8 cellular contexts compared by ENCODE assay signal in the genomic region with DNA sequence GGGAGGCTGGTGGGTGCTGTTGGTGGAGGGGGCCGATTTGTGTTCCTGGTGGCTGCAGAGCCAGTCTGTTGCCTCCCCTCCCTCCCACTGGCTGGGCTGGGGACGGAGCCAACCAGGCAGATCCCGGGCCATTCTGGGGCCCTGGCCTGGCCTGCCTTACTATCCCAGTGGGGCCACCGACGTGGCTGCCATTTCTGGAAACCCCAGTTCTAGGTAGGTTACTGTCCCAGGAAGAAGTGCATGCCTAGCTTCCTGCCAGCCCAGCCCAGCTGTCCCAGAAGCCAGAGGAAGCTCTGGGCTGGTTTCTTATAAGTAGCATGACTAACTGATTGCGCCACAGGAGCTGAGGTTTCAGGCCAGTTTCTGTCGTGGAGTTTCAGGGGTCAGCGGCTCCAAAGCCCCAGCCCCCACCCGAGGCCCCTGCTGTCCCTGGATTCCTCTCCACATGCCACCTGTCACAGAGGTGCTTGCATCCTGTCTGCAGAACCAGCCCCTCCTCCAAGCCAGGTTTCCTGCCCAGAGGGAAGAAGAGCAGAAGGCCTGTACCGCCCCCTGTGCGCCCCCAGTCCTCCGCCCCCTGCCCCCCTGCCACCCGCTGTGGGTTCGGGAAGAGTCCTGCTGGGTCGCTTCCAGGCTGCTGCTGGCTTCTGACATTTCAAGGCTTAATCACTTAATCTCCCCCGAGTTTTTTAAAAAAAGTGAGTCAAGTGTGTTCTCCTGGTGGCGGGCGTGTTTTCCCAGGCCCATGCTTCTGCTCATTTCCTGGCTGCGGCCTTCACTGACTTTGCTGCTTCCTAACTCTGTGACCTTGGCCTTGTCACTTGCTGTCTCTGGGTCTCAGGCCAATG. TPM values are rescaled to one million over a fixed set of nuclear protein-coding genes. Genes with fewer than 3 reads are reported as not detected.
DNase-seq lines count a peak whose midpoint lies in the region; ATAC-seq and TF ChIP-seq lines count a peak whose summit lies in the region.

No MANE protein-coding gene starts in this region.

- H3K4me3 ChIP-seq in CD8-positive, alpha-beta memory T cell (ENCODE audit: low read length) = no peak overlapping the region
- H3K4me3 ChIP-seq in HL-60 (replicated peaks; ENCODE audit: insufficient read depth, low read length) = no peak overlapping the region

- H3K4me3 Mint-ChIP-seq in CD8-positive, alpha-beta memory T cell = peak overlapping the region in 5 of 7 donors; percentile 37 to 86 (median 46)
- H3K4me3 Mint-ChIP-seq in T-helper 2 cell treated with Interferon-gamma antibody and Interleukin-4, amounts not matched to agents 5 μg/mL and 100 μg/mL, for 36 hours = peak overlapping the region; percentile 73

- no peak for TF ChIP-seq CTCF in HL-60 (IDR thresholded peaks at IDR 0.05; ENCODE audit: insufficient read depth, low read length)

- no peak overlapping the region for H3K27ac ChIP-seq in CD8-positive, alpha-beta memory T cell (ENCODE audit: low read depth, low read length)
- H3K27ac ChIP-seq in HL-60 (replicated peaks) = peak overlapping the region; percentile 69

- CTCF ChIA-PET in CD8-positive, alpha-beta memory T cell (lab: Charles Lee) = no interaction called here

- H3K36me3 Mint-ChIP-seq in CD8-positive, alpha-beta memory T cell = peaks cover 0 to 43% (median 11%) of the 10 kb centered on the region in 3 donors
- H3K36me3 Mint-ChIP-seq in T-helper 2 cell treated with Interferon-gamma antibody and Interleukin-4, amounts not matched to agents 5 μg/mL and 100 μg/mL, for 36 hours (ENCODE audit: low read depth) = peaks cover 90% of the 10 kb centered on the region

- no peaks in the 10 kb centered on the region for H3K9me3 Mint-ChIP-seq in CD8-positive, alpha-beta memory T cell
- peaks cover 4% of the 10 kb centered on the region for H3K9me3 Mint-ChIP-seq in T-helper 2 cell treated with Interferon-gamma antibody and Interleukin-4, amounts not matched to agents 5 μg/mL and 100 μg/mL, for 36 hours

- peak overlapping the region; percentile 57 to 96 (median 74) for H3K27ac Mint-ChIP-seq in CD8-positive, alpha-beta memory T cell
- H3K27ac Mint-ChIP-seq in T-helper 2 cell treated with Interferon-gamma antibody and Interleukin-4, amounts not matched to agents 5 μg/mL and 100 μg/mL, for 36 hours = peak overlapping the region; percentile 86

- intact Hi-C loops in left colon (cut with DNase I, micrococcal nuclease) = no loop called here

- ATAC-seq in left colon = peak; percentile 11

- no peaks in the 10 kb centered on the region for H3K9me3 ChIP-seq in CD8-positive, alpha-beta memory T cell (ENCODE audit: low read length)

- H3K4me1 Mint-ChIP-seq in CD8-positive, alpha-beta memory T cell = peaks cover 50 to 86% (median 86%) of the 10 kb centered on the region in 3 donors
- H3K4me1 Mint-ChIP-seq in T-helper 2 cell treated with Interferon-gamma antibody and Interleukin-4, amounts not matched to agents 5 μg/mL and 100 μg/mL, for 36 hours (ENCODE audit: low read depth) = peaks cover 80% of the 10 kb centered on the region

- H3K27me3 Mint-ChIP-seq in CD8-positive, alpha-beta memory T cell = no peaks in the 10 kb centered on the region
- no peaks in the 10 kb centered on the region for H3K27me3 Mint-ChIP-seq in T-helper 2 cell treated with Interferon-gamma antibody and Interleukin-4, amounts not matched to agents 5 μg/mL and 100 μg/mL, for 36 hours (ENCODE audit: low read depth)

- POLR2A ChIA-PET in CD8-positive, alpha-beta memory T cell (lab: Charles Lee) = no interaction called here

- H3K36me3 ChIP-seq in CD8-positive, alpha-beta memory T cell (ENCODE audit: insufficient read depth, low read length) = peaks cover 8% of the 10 kb centered on the region

- DNase-seq in CD8-positive, alpha-beta memory T cell = peak in 2 of 5 donors; percentile 48 to 60
- DNase-seq in HL-60 (ENCODE audit: low read depth in 1 of 2, low spot score in 1 of 2) = peak; percentile 88 to 93
- DNase-seq in T-helper 2 cell treated with Interferon-gamma antibody and Interleukin-4, amounts not matched to agents 5 μg/mL and 100 μg/mL, for 36 hours (ENCODE audit: low spot score) = peak; percentile 57
- DNase-seq in cerebellum (ENCODE audit: low spot score) = peak; percentile 34
- peak; percentile 56 to 81 for DNase-seq in left colon
- DNase-seq in stimulated activated CD4-positive, alpha-beta T cell treated with anti-CD3 and anti-CD28 coated beads, TNF-alpha, amount 100 ng/mL, for 24 hours (ENCODE audit: low read depth in 3 of 3) = peak in 2 of 3 experiments; percentile 13 to 54
- DNase-seq in GM19240 (ENCODE audit: insufficient read length, low spot score) = no peak
- no peak for DNase-seq in NCI-H187 treated with DMSO at 0.1 percent for 48 hours (lab: John Stamatoyannopoulos, UW)

- H3K27me3 ChIP-seq in CD8-positive, alpha-beta memory T cell (ENCODE audit: insufficient read depth, low read length, poor library complexity, severe bottlenecking) = no peaks in the 10 kb centered on the region
- H3K27me3 ChIP-seq in HL-60 (ENCODE audit: insufficient read depth, poor library complexity, severe bottlenecking) = no peaks in the 10 kb centered on the region

- H3K4me1 ChIP-seq in CD8-positive, alpha-beta memory T cell (ENCODE audit: insufficient read depth, low read length) = peaks cover 78% of the 10 kb centered on the region

RNA-seq across cellular contexts. Expression of gene IL4R, which starts 13.2 kb away (rescaled TPM):
- total RNA-seq in CD8-positive, alpha-beta memory T cell = 100 to 1,000 TPM; 140 to 142 TPM
- 41.6 TPM for polyA plus RNA-seq in CD8-positive, alpha-beta memory T cell
- total RNA-seq in cerebellum = 3.6 TPM
- 100 to 1,000 TPM; 118 to 140 TPM for total RNA-seq in left colon

RNA-seq across cellular contexts. Expression of gene NSMCE1, which starts 58.4 kb away (rescaled TPM):
- 100 to 1,000 TPM; 103 to 114 TPM for total RNA-seq in CD8-positive, alpha-beta memory T cell
- 132 TPM for polyA plus RNA-seq in CD8-positive, alpha-beta memory T cell
- total RNA-seq in cerebellum (27.0 TPM), left colon (10 to 100 TPM; 44.4 to 44.7 TPM)

Comparison
In these comparisons a context has a peak if more than half of its experiments do, and no peak if none do; other contexts are left out.
1. DNase-seq: peak in HL-60 (2 of 2), T-helper 2 cell treated with Interferon-gamma antibody and Interleukin-4, amounts not matched to agents 5 μg/mL and 100 μg/mL, for 36 hours (single experiment), cerebellum (single experiment), left colon (2 of 2) and stimulated activated CD4-positive, alpha-beta T cell treated with anti-CD3 and anti-CD28 coated beads, TNF-alpha, amount 100 ng/mL, for 24 hours (2 of 3); none in GM19240 (single experiment) and NCI-H187 treated with DMSO at 0.1 percent for 48 hours (single experiment).
2. RNA of gene IL4R, which starts 13.2 kb away (total RNA-seq): 140 to 142 TPM in CD8-positive, alpha-beta memory T cell and 118 to 140 TPM in left colon; 3.6 TPM in cerebellum (single experiment); every median in the first group is over 10 times any median in the second.